In genomic region chr21:39454949-39455668, GRCh38 we compare ENCODE assay signal across 35 cellular contexts. TPM values are rescaled to one million over a fixed set of nuclear protein-coding genes. Genes with fewer than 3 reads are reported as not detected.
DNase-seq lines count a peak whose midpoint lies in the region; ATAC-seq, FAIRE-seq and TF ChIP-seq lines count a peak whose summit lies in the region.
"Had no signal": no experiment of that assay in that cellular context is flagged by ENCODE, and none has a peak within 500 bp of the region (broad histone marks: within the 10 kb centered on the region; RNA-seq: fewer than 3 reads in every experiment).

No MANE protein-coding gene starts in this region.

- BruUV-seq in HepG2 (replicated peaks; lab: Mats Ljungman, UMichigan): no TSS peak

- no peak for TF ChIP-seq CTCF in HepG2 (CRISPR knock-in tag; IDR thresholded peaks at IDR 0.05)
- no peak for TF ChIP-seq CTCF in right lobe of liver (IDR thresholded peaks at IDR 0.05)
- no peak for TF ChIP-seq CTCF in cardiac muscle cell (IDR thresholded peaks at IDR 0.05; ENCODE audit: low read depth, low read length)
- no peak for TF ChIP-seq CTCF in thoracic aorta (IDR thresholded peaks at IDR 0.05)
- TF ChIP-seq CTCF in CD8-positive, alpha-beta T cell (IDR thresholded peaks at IDR 0.05): no peak

- WGBS in HepG2 (ENCODE audit: low lambda C conversion rate): 8% methylated on average over 6 of the region's 6 CpGs
- WGBS in right lobe of liver (ENCODE audit: insufficient coverage, low coverage, low lambda C conversion rate, missing lambda C conversion rate): 79% methylated on average over 5 of the region's 6 CpGs

- H3K4me3 ChIP-seq in HepG2 (replicated peaks in 1 of 3; ENCODE audit: insufficient read depth in 1 of 3, low read depth in 2 of 3, low read length in 3 of 3) (no peak overlapping the region), right lobe of liver (no peak overlapping the region), cardiac muscle cell (no peak overlapping the region), thoracic aorta (no peak overlapping the region)
- no peak overlapping the region for H3K4me3 ChIP-seq in CD8-positive, alpha-beta T cell (ENCODE audit: low read depth, low read length)
- H3K4me3 ChIP-seq: esophagus squamous epithelium, pancreas, spleen, stomach, tibial nerve had no signal

- no peaks in the 10 kb centered on the region for H4K20me1 ChIP-seq in HepG2 (ENCODE audit: insufficient read depth, low read length)

- no peaks in the 10 kb centered on the region for H3K4me1 Mint-ChIP-seq in CD8-positive, alpha-beta T cell (ENCODE audit: low read depth)
- H3K4me1 Mint-ChIP-seq: memory B cell had no signal

- H3K27me3 Mint-ChIP-seq in CD8-positive, alpha-beta T cell (ENCODE audit: low read depth): peaks cover 2% of the 10 kb centered on the region
- H3K27me3 Mint-ChIP-seq: memory B cell had no signal

- H3K36me3 Mint-ChIP-seq in CD8-positive, alpha-beta T cell: no peaks in the 10 kb centered on the region
- H3K36me3 Mint-ChIP-seq: activated naive CD4-positive, alpha-beta T cell treated with anti-CD3 and anti-CD28 coated beads, Interleukin-2, amount 50 U/mL, for 72 hours; memory B cell had no signal

- TF ChIP-seq RAD21 in HepG2 (CRISPR knock-in tag; IDR thresholded peaks at IDR 0.05): no peak

- no peak overlapping the region for H3K27ac Mint-ChIP-seq in CD8-positive, alpha-beta T cell
- H3K27ac Mint-ChIP-seq: activated naive CD4-positive, alpha-beta T cell treated with anti-CD3 and anti-CD28 coated beads, Interleukin-2, amount 50 U/mL, for 72 hours; memory B cell had no signal

- intact Hi-C loops in HepG2 (cut with micrococcal nuclease; ENCODE audit: unreplicated experiment) (no loop called here), right lobe of liver (cut with DNase I) (no loop called here)
- intact Hi-C loops in CD8-positive, alpha-beta T cell (cut with DNase I, micrococcal nuclease): no loop called here

- H3K27me3 ChIP-seq in HepG2 (ENCODE audit: control insufficient read depth in 1 of 2, insufficient read depth in 2 of 2, low read length in 2 of 2): no peaks in the 10 kb centered on the region; a peak in 1 of 5 replicates
- H3K27me3 ChIP-seq in right lobe of liver: no peaks in the 10 kb centered on the region
- H3K27me3 ChIP-seq in cardiac muscle cell: no peaks in the 10 kb centered on the region
- no peaks in the 10 kb centered on the region for H3K27me3 ChIP-seq in thoracic aorta (replicated peaks; ENCODE audit: insufficient read depth)
- H3K27me3 ChIP-seq in CD8-positive, alpha-beta T cell (ENCODE audit: insufficient read depth, low read length): no peaks in the 10 kb centered on the region
- H3K27me3 ChIP-seq: esophagus squamous epithelium, pancreas, stomach, tibial nerve had no signal

- DNase-seq in HepG2 (ENCODE audit: low spot score) (no peak), right lobe of liver (no peak), cardiac muscle cell (ENCODE audit: low read depth in 1 of 2, low spot score in 1 of 2) (no peak), midbrain (lab: John Stamatoyannopoulos, UW) (peak; percentile 22), thoracic aorta (ENCODE audit: low spot score) (no peak)
- DNase-seq in CD8-positive, alpha-beta T cell: no peak
- DNase-seq: activated CD4-positive, alpha-beta T cell treated with anti-CD3 and anti-CD28 coated beads for 4 hours; activated CD8-positive, alpha-beta memory T cell treated with anti-CD3 and anti-CD28 coated beads for 24 hours; activated effector memory CD4-positive, alpha-beta T cell treated with Interleukin-2 at 50 U/mL for 16 hours; Calu3; caudate nucleus; cortex of kidney; DND-41; esophagus squamous epithelium; foreskin keratinocyte; Karpas-422; kidney glomerular epithelial cell; NCI-H1417 treated with DMSO at 0.1 percent for 48 hours; NCI-H2029 treated with DMSO at 0.1 percent for 48 hours; NCI-H226; NCI-H526 treated with DMSO at 0.1 percent for 48 hours; pancreas; spleen; stimulated activated CD8-positive, alpha-beta memory T cell treated with anti-CD3 and anti-CD28 coated beads, Interleukin-4, amount 100 ng/mL, for 48 hours; stomach; WERI-Rb-1 had no signal

- H3K9ac ChIP-seq in HepG2 (ENCODE audit: insufficient read depth, low read depth, low read length): no peak overlapping the region

- H3K9me3 ChIP-seq in HepG2 (ENCODE audit: low read length) (no peaks in the 10 kb centered on the region), right lobe of liver (no peaks in the 10 kb centered on the region), cardiac muscle cell (ENCODE audit: low read depth) (no peaks in the 10 kb centered on the region), thoracic aorta (no peaks in the 10 kb centered on the region)
- H3K9me3 ChIP-seq in CD8-positive, alpha-beta T cell (ENCODE audit: low read length): no peaks in the 10 kb centered on the region
- H3K9me3 ChIP-seq: esophagus squamous epithelium, pancreas, spleen, stomach, tibial nerve had no signal

- H3K27ac ChIP-seq in HepG2 (ENCODE audit: extremely low read length, insufficient read depth, low read length): no peak overlapping the region
- H3K27ac ChIP-seq in right lobe of liver: no peak overlapping the region
- peak overlapping the region; percentile 98 for H3K27ac ChIP-seq in cardiac muscle cell
- peak overlapping the region; percentile 60 to 95 for H3K27ac ChIP-seq in thoracic aorta
- H3K27ac ChIP-seq in CD8-positive, alpha-beta T cell (ENCODE audit: low read depth, low read length): no peak overlapping the region
- H3K27ac ChIP-seq: foreskin keratinocyte, HL-60, pancreas, spleen, WERI-Rb-1 had no signal

- FAIRE-seq in HepG2 (lab: Jason Lieb, UNC): no peak
- FAIRE-seq: A204.1, H54, pancreas, RCC 7860 had no signal

- H3K36me3 ChIP-seq in HepG2 (replicated peaks in 1 of 2; ENCODE audit: control insufficient read depth in 1 of 2, insufficient read depth in 2 of 2, low read length in 2 of 2) (no peaks in the 10 kb centered on the region), right lobe of liver (no peaks in the 10 kb centered on the region), cardiac muscle cell (no peaks in the 10 kb centered on the region), thoracic aorta (no peaks in the 10 kb centered on the region)
- H3K36me3 ChIP-seq in CD8-positive, alpha-beta T cell (ENCODE audit: insufficient read depth, low read length): no peaks in the 10 kb centered on the region
- H3K36me3 ChIP-seq: esophagus squamous epithelium, pancreas, spleen, stomach, tibial nerve, WERI-Rb-1 had no signal

- TF ChIP-seq POLR2A in HepG2 (IDR thresholded peaks at IDR 0.05; ENCODE audit: insufficient read depth in 1 of 2, low read depth in 2 of 2, low read length in 2 of 2): no peak
- TF ChIP-seq POLR2A in right lobe of liver (IDR thresholded peaks at IDR 0.05): no peak

- TF ChIP-seq EP300 in HepG2 (IDR thresholded peaks at IDR 0.05; ENCODE audit: low read depth in 2 of 2, low read length in 2 of 2) (no peak), HepG2 (CRISPR knock-in tag; IDR thresholded peaks at IDR 0.05; ENCODE audit: borderline replicate concordance) (no peak)

- H3K9me3 Mint-ChIP-seq in CD8-positive, alpha-beta T cell: no peaks in the 10 kb centered on the region
- H3K9me3 Mint-ChIP-seq: activated naive CD4-positive, alpha-beta T cell treated with anti-CD3 and anti-CD28 coated beads, Interleukin-2, amount 50 U/mL, for 72 hours; memory B cell had no signal

- POLR2A ChIA-PET in HepG2 (lab: Yijun Ruan, JAX): interaction anchor here (0.9 kb wide), 1 partner anchor 10 kb away, joined by 3 read pairs; the partner anchor contains the start of gene LCA5L
- POLR2A ChIA-PET in CD8-positive, alpha-beta T cell (lab: Charles Lee): interaction anchor here (0.6 kb wide), 1 partner anchor 56 kb away, joined by 3 read pairs; no protein-coding TSS in a partner anchor

- no peak overlapping the region for H3K4me3 Mint-ChIP-seq in CD8-positive, alpha-beta T cell
- H3K4me3 Mint-ChIP-seq: memory B cell had no signal

- in situ Hi-C loops in HepG2 (cut with HindIII; ENCODE audit: extremely low pct_ligation_motif_present, low pct_unique_long_range_greater_than_20kb): no loop called here

- H3K79me2 ChIP-seq in HepG2 (ENCODE audit: insufficient read depth, low read length): no peaks in the 10 kb centered on the region

- no peak overlapping the region for H3K4me2 ChIP-seq in HepG2 (ENCODE audit: low read depth, low read length)

- ATAC-seq in HepG2: peak; percentile 38; the same call in 2 of the 3 replicates
- no peak for ATAC-seq in right lobe of liver
- ATAC-seq in thoracic aorta (ENCODE audit: insufficient number of reproducible peaks, low FRiP score, low read depth): no peak
- no peak for ATAC-seq in CD8-positive, alpha-beta T cell
- no peak for ATAC-seq in GM21367 (IDR thresholded peaks at IDR 0.05; ENCODE audit: unreplicated experiment)
- ATAC-seq in GM21717 (IDR thresholded peaks at IDR 0.05; ENCODE audit: unreplicated experiment): no peak
- ATAC-seq: activated naive CD4-positive, alpha-beta T cell treated with anti-CD3 and anti-CD28 coated beads, Interleukin-2, amount 50 U/mL, for 72 hours; foreskin keratinocyte; pancreas had no signal

- H2AFZ ChIP-seq in HepG2 (ENCODE audit: low read length): no peak overlapping the region

- H3K4me1 ChIP-seq in HepG2 (ENCODE audit: insufficient read depth, low read length) (0 out of 2 replicates have a peak, but pooled peaks cover 7% of the 10 kb centered on the region), right lobe of liver (no peaks in the 10 kb centered on the region), cardiac muscle cell (ENCODE audit: low read depth) (peaks cover 60% of the 10 kb centered on the region), thoracic aorta (ENCODE audit: control insufficient read depth in 1 of 2, low read depth in 2 of 2) (peaks cover 4 to 39% of the 10 kb centered on the region in 2 donors)
- no peaks in the 10 kb centered on the region for H3K4me1 ChIP-seq in CD8-positive, alpha-beta T cell (ENCODE audit: insufficient read depth, low read length)
- H3K4me1 ChIP-seq: foreskin keratinocyte, spleen had no signal

- CTCF ChIA-PET in HepG2 (lab: Yijun Ruan, JAX; ENCODE audit: low intra/inter-chr PET ratio, low total read pairs): no interaction called here
- CTCF ChIA-PET in CD8-positive, alpha-beta T cell (lab: Charles Lee): interaction anchor here (0.7 kb wide), 1 partner anchor 11 kb away, joined by 3 read pairs; no protein-coding TSS in a partner anchor

RNA-seq across cellular contexts. Expression of gene SH3BGR, which starts 3.3 kb away (rescaled TPM):
- total RNA-seq in HepG2 (2016; rRNA removed; fragmentation: Illumina TruSeq; extraction: Trizol): 1.3 TPM in 1 of 2 replicates, not detected in the other
- 0.44 TPM in 1 of 2 replicates, not detected in the other for total RNA-seq in HepG2 (2016; cell fraction: cytosol; rRNA removed; fragmentation: Illumina TruSeq; extraction: Trizol; ENCODE audit: low read depth)
- total RNA-seq in HepG2 (2016; cell fraction: insoluble cytoplasmic fraction; rRNA removed; fragmentation: Illumina TruSeq; extraction: Trizol): 0.78 and 1.9 TPM in 2 replicates
- 0.40 and 1.3 TPM in 2 replicates for total RNA-seq in HepG2 (2016; cell fraction: membrane; rRNA removed; fragmentation: Illumina TruSeq; extraction: Trizol)
- total RNA-seq in HepG2 (2016; cell fraction: nucleus; rRNA removed; fragmentation: Illumina TruSeq; extraction: Trizol): 2.3 TPM in 1 of 2 replicates, not detected in the other
- polyA plus RNA-seq in HepG2 (2011; rRNA removed): 0.47 and 0.48 TPM in 2 replicates
- 0.13 TPM in 1 of 2 replicates, not detected in the other for polyA plus RNA-seq in HepG2 (2011; cell fraction: cytosol; rRNA removed)
- polyA plus RNA-seq in HepG2 (2011; cell fraction: nucleus; rRNA removed): 0.48 TPM in 1 of 2 replicates, not detected in the other
- polyA plus RNA-seq in HepG2 (2012): 0.85 TPM in 1 of 2 replicates, not detected in the other
- 0.62 TPM in 1 of 2 replicates, not detected in the other for polyA plus RNA-seq in HepG2 (2016; cell fraction: cytosol; fragmentation: Illumina TruSeq; extraction: Trizol; ENCODE audit: low read depth)
- polyA plus RNA-seq in HepG2 (2016; cell fraction: insoluble cytoplasmic fraction; fragmentation: Illumina TruSeq; extraction: Trizol; ENCODE audit: low read depth): 1.7 and 2.7 TPM in 2 replicates
- 0.48 TPM in 1 of 2 replicates, not detected in the other for polyA plus RNA-seq in HepG2 (2016; cell fraction: membrane; fragmentation: Illumina TruSeq; extraction: Trizol; ENCODE audit: low read depth)
- 1.8 and 3.4 TPM in 2 replicates for polyA plus RNA-seq in HepG2 (2016; cell fraction: nucleus; fragmentation: Illumina TruSeq; extraction: Trizol; ENCODE audit: insufficient read depth, low read depth)
- not detected in 2 replicates for polyA minus RNA-seq in HepG2 (2011; rRNA and poly(A)+ RNA removed; ENCODE audit: low replicate concordance)
- polyA minus RNA-seq in HepG2 (2011; cell fraction: cytosol; rRNA and poly(A)+ RNA removed): 1.1 TPM in 1 of 2 replicates, not detected in the other
- polyA minus RNA-seq in HepG2 (2011; cell fraction: nucleus; rRNA and poly(A)+ RNA removed): 0.62 TPM in 1 of 2 replicates, not detected in the other
- 1 to 10 TPM; 2.0 to 4.9 (median 3.0) TPM for total RNA-seq in right lobe of liver
- 116 and 168 TPM in 2 replicates for total RNA-seq in cardiac muscle cell
- 326 TPM in 2 replicates for polyA plus RNA-seq in cardiac muscle cell
- 10 to 100 TPM; 14.6 to 24.9 TPM for total RNA-seq in thoracic aorta
- under 1 TPM in 1 of 2 experiments, not detected in 1; 0.75 TPM for total RNA-seq in CD8-positive, alpha-beta T cell

RNA-seq across cellular contexts. Expression of gene LCA5L, which starts 9.5 kb away (rescaled TPM):
- total RNA-seq in HepG2 (2016; rRNA removed; fragmentation: Illumina TruSeq; extraction: Trizol) (0.55 and 0.66 TPM in 2 replicates), right lobe of liver (1 to 10 TPM in 3 of 6 experiments, under 1 TPM in 3; 0.54 to 2.8 (median 1.1) TPM), cardiac muscle cell (2.0 and 2.9 TPM in 2 replicates), thoracic aorta (1 to 10 TPM; 1.2 to 3.2 TPM)
- 0.44 and 0.61 TPM in 2 replicates for total RNA-seq in HepG2 (2016; cell fraction: cytosol; rRNA removed; fragmentation: Illumina TruSeq; extraction: Trizol; ENCODE audit: low read depth)
- total RNA-seq in HepG2 (2016; cell fraction: insoluble cytoplasmic fraction; rRNA removed; fragmentation: Illumina TruSeq; extraction: Trizol): 0.30 and 0.65 TPM in 2 replicates
- 0.69 and 1.0 TPM in 2 replicates for total RNA-seq in HepG2 (2016; cell fraction: membrane; rRNA removed; fragmentation: Illumina TruSeq; extraction: Trizol)
- total RNA-seq in HepG2 (2016; cell fraction: nucleus; rRNA removed; fragmentation: Illumina TruSeq; extraction: Trizol): not detected in 2 replicates
- polyA plus RNA-seq in HepG2 (2011; rRNA removed) (0.13 and 0.21 TPM in 2 replicates), cardiac muscle cell (3.4 and 5.0 TPM in 2 replicates)
- 0.05 TPM in 2 replicates for polyA plus RNA-seq in HepG2 (2011; cell fraction: cytosol; rRNA removed)
- 0.23 TPM in 1 of 2 replicates, not detected in the other for polyA plus RNA-seq in HepG2 (2011; cell fraction: nucleus; rRNA removed)
- 0.25 and 0.38 TPM in 2 replicates for polyA plus RNA-seq in HepG2 (2012)
- polyA plus RNA-seq in HepG2 (2016; cell fraction: cytosol; fragmentation: Illumina TruSeq; extraction: Trizol; ENCODE audit: low read depth): 0.23 and 0.55 TPM in 2 replicates
- polyA plus RNA-seq in HepG2 (2016; cell fraction: insoluble cytoplasmic fraction; fragmentation: Illumina TruSeq; extraction: Trizol; ENCODE audit: low read depth): 0.38 and 0.40 TPM in 2 replicates
- 0.42 and 0.64 TPM in 2 replicates for polyA plus RNA-seq in HepG2 (2016; cell fraction: membrane; fragmentation: Illumina TruSeq; extraction: Trizol; ENCODE audit: low read depth)
- polyA plus RNA-seq in HepG2 (2016; cell fraction: nucleus; fragmentation: Illumina TruSeq; extraction: Trizol; ENCODE audit: insufficient read depth, low read depth): 0.71 and 0.82 TPM in 2 replicates
- 0.48 and 0.58 TPM in 2 replicates for polyA minus RNA-seq in HepG2 (2011; rRNA and poly(A)+ RNA removed; ENCODE audit: low replicate concordance)
- not detected in 2 replicates for polyA minus RNA-seq in HepG2 (2011; cell fraction: cytosol; rRNA and poly(A)+ RNA removed)
- polyA minus RNA-seq in HepG2 (2011; cell fraction: nucleus; rRNA and poly(A)+ RNA removed): not detected in 2 replicates
- not detected for total RNA-seq in CD8-positive, alpha-beta T cell
- total RNA-seq: activated naive CD4-positive, alpha-beta T cell treated with anti-CD3 and anti-CD28 coated beads, Interleukin-2, amount 50 U/mL, for 72 hours had no signal

Comparison
In these comparisons a context has a peak if more than half of its experiments do, and no peak if none do; other contexts are left out.
1. H3K27ac ChIP-seq: peak in cardiac muscle cell (single experiment) and thoracic aorta (2 of 2); none in HepG2 (single experiment), right lobe of liver (0 of 3) and CD8-positive, alpha-beta T cell (single experiment).